ENCODE assay signal across 10 cellular contexts in the genomic region with DNA sequence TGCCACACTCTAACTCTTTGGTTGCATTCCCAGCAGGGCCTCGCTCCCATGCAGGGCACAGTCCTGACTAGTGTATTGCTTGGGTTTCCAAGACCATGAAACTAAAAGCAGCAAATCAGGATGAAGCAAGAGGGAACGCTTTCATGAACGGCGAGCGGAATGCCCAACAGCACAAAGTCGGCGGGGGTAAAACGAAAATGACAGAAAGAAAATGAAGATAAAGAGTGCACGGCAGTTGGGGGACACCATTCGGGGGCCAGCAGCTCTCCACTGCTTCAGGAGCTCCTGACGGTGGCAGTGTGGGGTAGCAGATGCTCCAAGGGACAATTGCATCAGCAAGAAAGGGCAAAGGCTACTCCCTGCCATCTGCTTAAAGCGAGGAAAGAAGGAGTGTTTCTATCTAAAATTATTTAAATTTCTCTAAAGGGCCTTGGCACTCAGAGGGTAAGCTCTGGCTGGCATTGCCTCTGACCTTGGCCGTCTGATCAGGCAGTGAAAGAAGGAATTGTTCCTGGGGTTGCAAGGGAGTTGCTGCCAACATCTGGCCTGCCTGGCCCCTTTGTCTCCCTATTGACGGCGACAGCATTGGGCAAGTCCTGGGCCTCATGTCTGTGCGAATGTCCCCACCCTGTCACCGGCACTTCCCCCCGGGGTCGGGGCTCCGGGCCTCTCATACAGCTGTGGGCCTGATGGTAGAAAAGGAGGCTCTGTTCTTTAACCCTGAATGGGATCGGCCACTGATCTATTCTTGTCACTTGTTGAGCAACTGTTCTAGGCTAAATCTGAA.
A peak's percentile ranks its signal among the peaks of the same experiment; 100 is the strongest.
DNase-seq lines count a peak whose midpoint lies in the region; ATAC-seq and TF ChIP-seq lines count a peak whose summit lies in the region.
"Had no signal": no experiment of that assay in that cellular context is flagged by ENCODE, and none has a peak within 500 bp of the region (broad histone marks: within the 10 kb centered on the region; RNA-seq: fewer than 3 reads in every experiment).

No MANE protein-coding gene starts in this region.

- WGBS in adrenal gland, 4 donors = 40 to 47% (median 43%) methylated on average over 21 of the region's 21 CpGs
- WGBS in heart left ventricle, 4 donors = 78 to 86% (median 83%) methylated on average over 15 to 21 of the region's 21 CpGs

- peak in 3 of 4 donors; percentile 38 to 54 (median 52) for ATAC-seq in heart left ventricle
- no peak for ATAC-seq in GM21528 (IDR thresholded peaks at IDR 0.05; ENCODE audit: low FRiP score, unreplicated experiment)

- H3K27me3 ChIP-seq in adrenal gland (no peaks in the 10 kb centered on the region), heart left ventricle (no peaks in the 10 kb centered on the region), ascending aorta (no peaks in the 10 kb centered on the region)

- no peaks in the 10 kb centered on the region for H3K36me3 ChIP-seq in adrenal gland (replicated peaks in 1 of 2)
- peaks cover 0 to 4% (median 0%) of the 10 kb centered on the region in 9 donors for H3K36me3 ChIP-seq in heart left ventricle
- H3K36me3 ChIP-seq in ascending aorta = no peaks in the 10 kb centered on the region

- peaks cover 24 to 26% of the 10 kb centered on the region in 2 donors for H3K4me1 ChIP-seq in adrenal gland (replicated peaks in 1 of 2)
- H3K4me1 ChIP-seq in heart left ventricle = peaks cover 0 to 15% (median 1%) of the 10 kb centered on the region in 12 donors
- H3K4me1 ChIP-seq in ascending aorta = no peaks in the 10 kb centered on the region

- TF ChIP-seq CTCF in adrenal gland (IDR thresholded peaks at IDR 0.05) = peak in 4 of 6 experiments; percentile 33 to 48 (median 40)
- TF ChIP-seq CTCF in heart left ventricle (IDR thresholded peaks at IDR 0.05) = peak in 6 of 12 donors; percentile 7 to 36 (median 24)
- TF ChIP-seq CTCF in ascending aorta (IDR thresholded peaks at IDR 0.05) = no peak

- peak overlapping the region; percentile 65 to 88 (median 80) for H3K27ac ChIP-seq in adrenal gland
- H3K27ac ChIP-seq in heart left ventricle = no peak overlapping the region
- no peak overlapping the region for H3K27ac ChIP-seq in ascending aorta

- intact Hi-C loops in adrenal gland (cut with DNase I) (no loop called here), heart left ventricle (cut with DNase I) (no loop called here), ascending aorta (cut with DNase I) (no loop called here)

- DNase-seq in GM03348 (ENCODE audit: low spot score) (peak; percentile 60), adrenal gland (peak in 6 of 7 donors; percentile 63 to 86 (median 74)), heart left ventricle (peak in 1 of 5 donors; percentile 13), pons (ENCODE audit: low spot score) (peak; percentile 93), ascending aorta (ENCODE audit: low spot score in 2 of 2) (no peak), islet precursor cell (no peak)
- DNase-seq in stimulated activated CD4-positive, alpha-beta T cell treated with anti-CD3 and anti-CD28 coated beads, Interleukin-4, amount 100 ng/mL, for 1 hour = no peak
- DNase-seq: activated B cell treated with CpG ODN at 0.5 μM for 24 hours, EL had no signal

- TF ChIP-seq POLR2A in adrenal gland (IDR thresholded peaks at IDR 0.05) (no peak), heart left ventricle (IDR thresholded peaks at IDR 0.05) (no peak)

- H3K9me3 ChIP-seq in adrenal gland (replicated peaks in 1 of 3) (no peaks in the 10 kb centered on the region), heart left ventricle (no peaks in the 10 kb centered on the region), ascending aorta (no peaks in the 10 kb centered on the region)

- H3K4me3 ChIP-seq in adrenal gland (no peak overlapping the region), heart left ventricle (no peak overlapping the region), ascending aorta (no peak overlapping the region)

Comparison
In these comparisons a context has a peak if more than half of its experiments do, and no peak if none do; other contexts are left out.
1. DNase-seq: peak in GM03348 (single experiment), adrenal gland (6 of 7) and pons (single experiment); none in ascending aorta (0 of 2), stimulated activated CD4-positive, alpha-beta T cell treated with anti-CD3 and anti-CD28 coated beads, Interleukin-4, amount 100 ng/mL, for 1 hour (single experiment) and islet precursor cell (single experiment).
2. H3K27ac ChIP-seq: peak in adrenal gland (5 of 5); none in heart left ventricle (0 of 12) and ascending aorta (0 of 2).
3. CTCF ChIP-seq: peak in adrenal gland (4 of 6); none in ascending aorta (0 of 3).